In genomic region chr12:48851883-48852733, GRCh38 we compare ENCODE assay signal across 1 cellular context.
A peak's percentile ranks its signal among the peaks of the same experiment; 100 is the strongest.
TF ChIP-seq lines count a peak whose summit lies in the region.

TSS of gene DDX23 (minus strand) at chr12:48852163. CDS start at chr12:48845782, 6,381 bp downstream.

TF ChIP-seq in K562, 482 proteins besides CTCF, POLR2A, EP300 and RAD21 (continued from another document and continues in another):
- TF ChIP-seq TRIM25 (IDR thresholded peaks at IDR 0.05; ENCODE audit: borderline replicate concordance) (no peak), ZBTB43 (CRISPR knock-in tag; IDR thresholded peaks at IDR 0.05) (no peak), ESRRA (IDR thresholded peaks at IDR 0.05; ENCODE audit: borderline replicate concordance, low read depth) (peak; percentile 79; the same call in 1 of the 2 replicates), ZNF143 (CRISPR knock-in tag; IDR thresholded peaks at IDR 0.05) (peak; percentile 100), ZNF232 (CRISPR knock-in tag; IDR thresholded peaks at IDR 0.05) (no peak), KDM4B (IDR thresholded peaks at IDR 0.05; ENCODE audit: borderline replicate concordance in 2 of 2, low read depth in 1 of 2) (peak in 1 of 2 experiments; percentile 99; a peak in 2 of 4 replicates), CHD2 (IDR thresholded peaks at IDR 0.05; ENCODE audit: low read depth, low read length) (peak; percentile 80), HNRNPLL (IDR thresholded peaks at IDR 0.05; ENCODE audit: low read depth, low read length, poor library complexity, severe bottlenecking) (peak; percentile 50), HNRNPK (IDR thresholded peaks at IDR 0.05; ENCODE audit: low read depth, low read length, poor library complexity, severe bottlenecking) (no peak), KHSRP (IDR thresholded peaks at IDR 0.05) (no peak), ZNF3 (CRISPR knock-in tag; IDR thresholded peaks at IDR 0.05) (no peak), ZKSCAN8 (CRISPR knock-in tag; IDR thresholded peaks at IDR 0.05) (no peak), NR3C1 (CRISPR knock-in tag; IDR thresholded peaks at IDR 0.05) (no peak), JUND (IDR thresholded peaks at IDR 0.05; ENCODE audit: borderline replicate concordance, low read depth, low read length) (peak; percentile 65), JUND (tag; IDR thresholded peaks at IDR 0.05; ENCODE audit: borderline replicate concordance, low read depth, low read length) (peak; percentile 76; the same call in 1 of the 3 replicates), MCM5 (IDR thresholded peaks at IDR 0.05; ENCODE audit: low read depth) (no peak), STAG1 (CRISPR knock-in tag; IDR thresholded peaks at IDR 0.05; ENCODE audit: borderline replicate concordance) (no peak), BRD4 (IDR thresholded peaks at IDR 0.05) (peak; percentile 62; the same call in 1 of the 2 replicates), ZNF263 (CRISPR knock-in tag; IDR thresholded peaks at IDR 0.05; ENCODE audit: borderline replicate concordance) (peak; percentile 13; the same call in 1 of the 2 replicates), PRMT5 (CRISPR knock-in tag; IDR thresholded peaks at IDR 0.05) (no peak), NR2C1 (IDR thresholded peaks at IDR 0.05) (peak; percentile 86), NR2C1 (tag; IDR thresholded peaks at IDR 0.05) (peak; percentile 95), RB1 (IDR thresholded peaks at IDR 0.05; ENCODE audit: low read depth) (peak; percentile 57), EP400 (IDR thresholded peaks at IDR 0.05) (peak; percentile 90), NCOA4 (IDR thresholded peaks at IDR 0.05; ENCODE audit: partially characterized antibody) (no peak), TEAD1 (CRISPR knock-in tag; IDR thresholded peaks at IDR 0.05) (peak; percentile 65 to 88; a peak in 2 of 4 replicates), GTF2E2 (tag; IDR thresholded peaks at IDR 0.05) (peak; percentile 83; the same call in 1 of the 2 replicates), CBX3 (IDR thresholded peaks at IDR 0.05; ENCODE audit: borderline replicate concordance in 1 of 2, low read length in 2 of 2) (peak in 1 of 2 experiments; percentile 14; a peak in 1 of 3 replicates), ZNF175 (CRISPR knock-in tag; IDR thresholded peaks at IDR 0.05; ENCODE audit: low read depth) (peak; percentile 95), SIN3B (IDR thresholded peaks at IDR 0.05; ENCODE audit: low read depth) (peak; percentile 98), KDM1A (IDR thresholded peaks at IDR 0.05) (peak; percentile 55 to 74; a peak in 2 of 4 replicates), CTBP1 (IDR thresholded peaks at IDR 0.05; ENCODE audit: borderline replicate concordance) (peak; percentile 34; the same call in 1 of the 2 replicates), ZBTB33 (CRISPR knock-in tag; IDR thresholded peaks at IDR 0.05) (0 out of 2 replicates have a peak, but pooled peaks have one; percentile 6), SP1 (CRISPR knock-in tag; IDR thresholded peaks at IDR 0.05) (no peak; the same call in 1 of the 2 replicates), NRF1 (conservative IDR thresholded peaks at IDR 0.05 in 1 of 2, IDR thresholded peaks at IDR 0.05 in 1 of 2) (peak; percentile 44 to 62; a peak in 3 of 4 replicates), GATAD2A (IDR thresholded peaks at IDR 0.05) (no peak), TEAD4 (IDR thresholded peaks at IDR 0.05; ENCODE audit: low read length) (no peak), TEAD4 (CRISPR knock-in tag; IDR thresholded peaks at IDR 0.05; ENCODE audit: borderline replicate concordance) (no peak; the same call in 1 of the 2 replicates), E2F1 (CRISPR knock-in tag; IDR thresholded peaks at IDR 0.05) (peak; percentile 50; the same call in 1 of the 2 replicates), ZNF507 (tag; conservative IDR thresholded peaks at IDR 0.05) (no peak), PHB (CRISPR knock-in tag; IDR thresholded peaks at IDR 0.05) (peak; percentile 92; the same call in 1 of the 2 replicates), NBN (IDR thresholded peaks at IDR 0.05; ENCODE audit: low read depth) (no peak), RFX1 (IDR thresholded peaks at IDR 0.05) (no peak), LCOR (CRISPR knock-in tag; IDR thresholded peaks at IDR 0.05) (peak; percentile 72), ZNF274 (IDR thresholded peaks at IDR 0.05; ENCODE audit: borderline replicate concordance, low read depth, low read length) (no peak), SP2 (IDR thresholded peaks at IDR 0.05; ENCODE audit: extremely low read depth, low read depth, low read length, poor library complexity, severe bottlenecking) (peak; percentile 29), ZC3H8 (IDR thresholded peaks at IDR 0.05) (no peak), U2AF2 (optimal IDR thresholded peaks at IDR 0.05; ENCODE audit: low read depth, low read length) (no peak), ZNF311 (CRISPR knock-in tag; IDR thresholded peaks at IDR 0.05) (peak; percentile 82), SRSF9 (IDR thresholded peaks at IDR 0.05; ENCODE audit: borderline replicate concordance, low read depth, low read length) (no peak), SMARCA5 (IDR thresholded peaks at IDR 0.05) (peak; percentile 73; the same call in 1 of the 2 replicates), MAFF (IDR thresholded peaks at IDR 0.05; ENCODE audit: low read length) (no peak), NFYB (IDR thresholded peaks at IDR 0.05; ENCODE audit: extremely low read depth, insufficient read length) (peak; percentile 25), ZNF445 (CRISPR knock-in tag; IDR thresholded peaks at IDR 0.05; ENCODE audit: low read depth) (no peak), ZZZ3 (IDR thresholded peaks at IDR 0.05) (no peak), KAT8 (IDR thresholded peaks at IDR 0.05; ENCODE audit: low read depth) (no peak)
- TF ChIP-seq, protein P1, sequence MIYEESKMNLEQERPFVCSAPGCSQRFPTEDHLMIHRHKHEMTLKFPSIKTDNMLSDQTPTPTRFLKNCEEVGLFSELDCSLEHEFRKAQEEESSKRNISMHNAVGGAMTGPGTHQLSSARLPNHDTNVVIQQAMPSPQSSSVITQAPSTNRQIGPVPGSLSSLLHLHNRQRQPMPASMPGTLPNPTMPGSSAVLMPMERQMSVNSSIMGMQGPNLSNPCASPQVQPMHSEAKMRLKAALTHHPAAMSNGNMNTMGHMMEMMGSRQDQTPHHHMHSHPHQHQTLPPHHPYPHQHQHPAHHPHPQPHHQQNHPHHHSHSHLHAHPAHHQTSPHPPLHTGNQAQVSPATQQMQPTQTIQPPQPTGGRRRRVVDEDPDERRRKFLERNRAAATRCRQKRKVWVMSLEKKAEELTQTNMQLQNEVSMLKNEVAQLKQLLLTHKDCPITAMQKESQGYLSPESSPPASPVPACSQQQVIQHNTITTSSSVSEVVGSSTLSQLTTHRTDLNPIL (CRISPR knock-in tag; IDR thresholded peaks at IDR 0.05), result no peak
- TF ChIP-seq, protein P2, sequence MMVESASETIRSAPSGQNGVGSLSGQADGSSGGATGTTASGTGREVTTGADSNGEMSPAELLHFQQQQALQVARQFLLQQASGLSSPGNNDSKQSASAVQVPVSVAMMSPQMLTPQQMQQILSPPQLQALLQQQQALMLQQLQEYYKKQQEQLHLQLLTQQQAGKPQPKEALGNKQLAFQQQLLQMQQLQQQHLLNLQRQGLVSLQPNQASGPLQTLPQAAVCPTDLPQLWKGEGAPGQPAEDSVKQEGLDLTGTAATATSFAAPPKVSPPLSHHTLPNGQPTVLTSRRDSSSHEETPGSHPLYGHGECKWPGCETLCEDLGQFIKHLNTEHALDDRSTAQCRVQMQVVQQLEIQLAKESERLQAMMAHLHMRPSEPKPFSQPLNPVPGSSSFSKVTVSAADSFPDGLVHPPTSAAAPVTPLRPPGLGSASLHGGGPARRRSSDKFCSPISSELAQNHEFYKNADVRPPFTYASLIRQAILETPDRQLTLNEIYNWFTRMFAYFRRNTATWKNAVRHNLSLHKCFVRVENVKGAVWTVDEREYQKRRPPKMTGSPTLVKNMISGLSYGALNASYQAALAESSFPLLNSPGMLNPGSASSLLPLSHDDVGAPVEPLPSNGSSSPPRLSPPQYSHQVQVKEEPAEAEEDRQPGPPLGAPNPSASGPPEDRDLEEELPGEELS (CRISPR knock-in tag; IDR thresholded peaks at IDR 0.05; ENCODE audit: borderline replicate concordance), result no peak
- TF ChIP-seq, protein P3, sequence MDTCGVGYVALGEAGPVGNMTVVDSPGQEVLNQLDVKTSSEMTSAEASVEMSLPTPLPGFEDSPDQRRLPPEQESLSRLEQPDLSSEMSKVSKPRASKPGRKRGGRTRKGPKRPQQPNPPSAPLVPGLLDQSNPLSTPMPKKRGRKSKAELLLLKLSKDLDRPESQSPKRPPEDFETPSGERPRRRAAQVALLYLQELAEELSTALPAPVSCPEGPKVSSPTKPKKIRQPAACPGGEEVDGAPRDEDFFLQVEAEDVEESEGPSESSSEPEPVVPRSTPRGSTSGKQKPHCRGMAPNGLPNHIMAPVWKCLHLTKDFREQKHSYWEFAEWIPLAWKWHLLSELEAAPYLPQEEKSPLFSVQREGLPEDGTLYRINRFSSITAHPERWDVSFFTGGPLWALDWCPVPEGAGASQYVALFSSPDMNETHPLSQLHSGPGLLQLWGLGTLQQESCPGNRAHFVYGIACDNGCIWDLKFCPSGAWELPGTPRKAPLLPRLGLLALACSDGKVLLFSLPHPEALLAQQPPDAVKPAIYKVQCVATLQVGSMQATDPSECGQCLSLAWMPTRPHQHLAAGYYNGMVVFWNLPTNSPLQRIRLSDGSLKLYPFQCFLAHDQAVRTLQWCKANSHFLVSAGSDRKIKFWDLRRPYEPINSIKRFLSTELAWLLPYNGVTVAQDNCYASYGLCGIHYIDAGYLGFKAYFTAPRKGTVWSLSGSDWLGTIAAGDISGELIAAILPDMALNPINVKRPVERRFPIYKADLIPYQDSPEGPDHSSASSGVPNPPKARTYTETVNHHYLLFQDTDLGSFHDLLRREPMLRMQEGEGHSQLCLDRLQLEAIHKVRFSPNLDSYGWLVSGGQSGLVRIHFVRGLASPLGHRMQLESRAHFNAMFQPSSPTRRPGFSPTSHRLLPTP (IDR thresholded peaks at IDR 0.05; ENCODE audit: borderline replicate concordance, extremely low read depth, insufficient read length), result no peak
- TF ChIP-seq, protein P4, sequence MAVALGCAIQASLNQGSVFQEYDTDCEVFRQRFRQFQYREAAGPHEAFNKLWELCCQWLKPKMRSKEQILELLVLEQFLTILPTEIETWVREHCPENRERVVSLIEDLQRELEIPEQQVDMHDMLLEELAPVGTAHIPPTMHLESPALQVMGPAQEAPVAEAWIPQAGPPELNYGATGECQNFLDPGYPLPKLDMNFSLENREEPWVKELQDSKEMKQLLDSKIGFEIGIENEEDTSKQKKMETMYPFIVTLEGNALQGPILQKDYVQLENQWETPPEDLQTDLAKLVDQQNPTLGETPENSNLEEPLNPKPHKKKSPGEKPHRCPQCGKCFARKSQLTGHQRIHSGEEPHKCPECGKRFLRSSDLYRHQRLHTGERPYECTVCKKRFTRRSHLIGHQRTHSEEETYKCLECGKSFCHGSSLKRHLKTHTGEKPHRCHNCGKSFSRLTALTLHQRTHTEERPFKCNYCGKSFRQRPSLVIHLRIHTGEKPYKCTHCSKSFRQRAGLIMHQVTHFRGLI (CRISPR knock-in tag; IDR thresholded peaks at IDR 0.05), result no peak
